ENCODE assay signal across 21 cellular contexts in the genomic region with DNA sequence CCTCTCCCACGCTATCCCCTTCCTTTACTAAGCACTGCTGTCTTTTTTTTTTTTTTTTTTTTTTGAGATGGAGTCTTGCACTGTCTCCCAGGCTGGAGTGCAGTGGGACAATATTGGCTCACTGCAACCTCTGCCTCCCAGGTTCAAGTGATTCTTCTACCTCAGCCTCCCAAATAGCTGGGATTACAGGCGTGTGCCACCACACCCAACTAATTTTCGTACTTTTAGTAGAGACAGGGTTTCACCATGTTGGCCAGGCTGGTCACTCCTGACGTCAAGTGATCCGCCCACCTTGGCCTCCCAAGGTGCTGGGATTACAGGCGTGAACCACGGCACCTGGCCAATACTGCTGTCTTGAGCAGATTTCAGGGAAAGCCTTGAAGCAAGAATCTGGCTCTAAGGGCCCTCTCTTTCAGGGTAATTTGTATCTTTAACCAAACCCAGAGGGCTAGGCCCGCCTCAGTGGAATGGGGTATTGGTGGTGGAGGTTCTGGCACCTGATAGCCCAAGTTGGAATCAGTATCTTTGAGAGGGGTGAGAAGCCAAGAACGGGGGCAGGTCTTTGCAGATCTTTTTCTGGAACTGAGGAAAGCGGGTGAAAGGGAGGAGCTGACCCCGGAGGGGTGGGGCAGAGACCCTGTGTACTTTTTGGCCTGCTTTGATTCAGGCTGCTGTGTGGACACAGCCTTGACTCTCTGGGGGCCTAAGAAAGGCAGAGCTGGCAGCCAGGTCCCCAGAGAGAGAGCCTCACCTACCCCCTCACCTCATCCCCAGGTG. TPM values are rescaled to one million over a fixed set of nuclear protein-coding genes. Genes with fewer than 3 reads are reported as not detected.
A peak's percentile ranks its signal among the peaks of the same experiment; 100 is the strongest.
DNase-seq lines count a peak whose midpoint lies in the region; ATAC-seq and TF ChIP-seq lines count a peak whose summit lies in the region.
"Had no signal": no experiment of that assay in that cellular context is flagged by ENCODE, and none has a peak within 500 bp of the region (broad histone marks: within the 10 kb centered on the region; RNA-seq: fewer than 3 reads in every experiment).

No MANE protein-coding gene starts in this region.

- DNase-seq in activated naive CD4-positive, alpha-beta T cell treated with anti-CD3 and anti-CD28 coated beads for 36 hours = no peak
- DNase-seq in activated naive CD4-positive, alpha-beta T cell treated with anti-CD3 and anti-CD28 coated beads, Interleukin-2, amount 10 ng/mL, durations not matched to agents 7 days and 5 days = no peak
- no peak for DNase-seq in lower lobe of right lung
- DNase-seq in omental fat pad (ENCODE audit: low spot score) = no peak
- peak; percentile 71 for DNase-seq in transverse colon
- DNase-seq in mesendoderm = no peak
- no peak for DNase-seq in activated CD8-positive, alpha-beta memory T cell treated with anti-CD3 and anti-CD28 coated beads, Interleukin-2, amount 50 U/mL, for 4 hours
- no peak for DNase-seq in NCI-H1694 treated with DMSO at 0.1 percent for 48 hours (lab: John Stamatoyannopoulos, UW)
- DNase-seq: 8988T; Caco-2; CD4-positive, CD25-positive, alpha-beta regulatory T cell; H9; Karpas-422; MM.1S; NCI-H1092; NCI-H1436 treated with DMSO at 0.1 percent for 48 hours; NCI-H2029 treated with DMSO at 0.1 percent for 48 hours; NCI-H2171; NCI-H526 treated with DMSO at 0.1 percent for 48 hours; Peyer's patch had no signal

- H3K36me3 Mint-ChIP-seq in activated naive CD4-positive, alpha-beta T cell treated with anti-CD3 and anti-CD28 coated beads for 36 hours (ENCODE audit: low read depth) = no peaks in the 10 kb centered on the region
- no peaks in the 10 kb centered on the region for H3K36me3 Mint-ChIP-seq in activated naive CD4-positive, alpha-beta T cell treated with anti-CD3 and anti-CD28 coated beads, Interleukin-2, amount 10 ng/mL, durations not matched to agents 7 days and 5 days

- no peak overlapping the region for H3K23ac ChIP-seq in mesendoderm (ENCODE audit: low read length)

- no peak overlapping the region for H3K4me3 ChIP-seq in lower lobe of right lung
- H3K4me3 ChIP-seq in transverse colon = no peak overlapping the region
- no peak overlapping the region for H3K4me3 ChIP-seq in mesendoderm (ENCODE audit: low read length)
- H3K4me3 ChIP-seq: Peyer's patch had no signal

- ATAC-seq in lower lobe of right lung = peak in 1 of 2 donors; percentile 15
- peak; percentile 62 for ATAC-seq in omental fat pad (ENCODE audit: low FRiP score)

- H3K9me3 ChIP-seq in lower lobe of right lung (no peaks in the 10 kb centered on the region), transverse colon (no peaks in the 10 kb centered on the region)
- H3K9me3 ChIP-seq: Caco-2, Peyer's patch had no signal

- in situ Hi-C loops in transverse colon (cut with MboI; ENCODE audit: low pct_ligation_motif_present in 1 of 4, low pct_unique_long_range_greater_than_20kb in 1 of 4, low sequenced_read_pairs in 3 of 4) = no loop called here

- peaks cover 35% of the 10 kb centered on the region for H3K4me1 ChIP-seq in lower lobe of right lung
- H3K4me1 ChIP-seq in transverse colon = peaks cover 10 to 50% (median 30%) of the 10 kb centered on the region in 4 donors
- H3K4me1 ChIP-seq in mesendoderm (ENCODE audit: control insufficient read depth, low read depth, low read length) = no peaks in the 10 kb centered on the region

- CTCF ChIA-PET in activated naive CD4-positive, alpha-beta T cell treated with anti-CD3 and anti-CD28 coated beads for 36 hours (lab: Charles Lee) = no interaction called here
- CTCF ChIA-PET in activated naive CD4-positive, alpha-beta T cell treated with anti-CD3 and anti-CD28 coated beads, Interleukin-2, amount 10 ng/mL, durations not matched to agents 7 days and 5 days (lab: Charles Lee) = no interaction called here

- H3K36me3 ChIP-seq in lower lobe of right lung (no peaks in the 10 kb centered on the region), transverse colon (no peaks in the 10 kb centered on the region), mesendoderm (ENCODE audit: control insufficient read depth, insufficient read depth, low read length) (no peaks in the 10 kb centered on the region)
- H3K36me3 ChIP-seq: Peyer's patch had no signal

- no peak overlapping the region for H4K5ac ChIP-seq in mesendoderm (ENCODE audit: low read length)

- no peak overlapping the region for H3K56ac ChIP-seq in mesendoderm (ENCODE audit: low read length)

- no peaks in the 10 kb centered on the region for H3K4me1 Mint-ChIP-seq in activated naive CD4-positive, alpha-beta T cell treated with anti-CD3 and anti-CD28 coated beads for 36 hours (ENCODE audit: low read depth)
- no peaks in the 10 kb centered on the region for H3K4me1 Mint-ChIP-seq in activated naive CD4-positive, alpha-beta T cell treated with anti-CD3 and anti-CD28 coated beads, Interleukin-2, amount 10 ng/mL, durations not matched to agents 7 days and 5 days

- no peak overlapping the region for H3K4me2 ChIP-seq in mesendoderm (ENCODE audit: low read length)

- no peak overlapping the region for H4K8ac ChIP-seq in mesendoderm (ENCODE audit: low read depth, low read length)

- TF ChIP-seq POLR2A in transverse colon (IDR thresholded peaks at IDR 0.05) = no peak

- H2BK15ac ChIP-seq in mesendoderm (replicated peaks; ENCODE audit: low read depth) = no peak overlapping the region

- H3K79me1 ChIP-seq in mesendoderm (ENCODE audit: low read length) = no peaks in the 10 kb centered on the region

- WGBS in transverse colon (ENCODE audit: low coverage in 1 of 2), 2 donors = 71 to 72% methylated on average over 4 to 11 of the region's 11 CpGs
- WGBS in mesendoderm (ENCODE audit: extremely low coverage, insufficient coverage, low lambda C conversion rate) = no CpG with 5 or more reads among the region's 11 CpGs

- H2BK5ac ChIP-seq in mesendoderm (ENCODE audit: low read length) = no peak overlapping the region

- no peaks in the 10 kb centered on the region for H3K9me3 Mint-ChIP-seq in activated naive CD4-positive, alpha-beta T cell treated with anti-CD3 and anti-CD28 coated beads for 36 hours
- no peaks in the 10 kb centered on the region for H3K9me3 Mint-ChIP-seq in activated naive CD4-positive, alpha-beta T cell treated with anti-CD3 and anti-CD28 coated beads, Interleukin-2, amount 10 ng/mL, durations not matched to agents 7 days and 5 days
- H3K9me3 Mint-ChIP-seq: CD4-positive, CD25-positive, alpha-beta regulatory T cell; H9 had no signal

- no peak overlapping the region for H2AK5ac ChIP-seq in mesendoderm (ENCODE audit: low read length)

- intact Hi-C loops in activated naive CD4-positive, alpha-beta T cell treated with anti-CD3 and anti-CD28 coated beads for 36 hours (cut with micrococcal nuclease) = no loop called here
- intact Hi-C loops in lower lobe of right lung (cut with DNase I) = no loop called here
- intact Hi-C loops in transverse colon (cut with DNase I; ENCODE audit: low total_unique reads) = no loop called here

- no peaks in the 10 kb centered on the region for H3K27me3 Mint-ChIP-seq in activated naive CD4-positive, alpha-beta T cell treated with anti-CD3 and anti-CD28 coated beads for 36 hours (ENCODE audit: low read depth)
- H3K27me3 Mint-ChIP-seq in activated naive CD4-positive, alpha-beta T cell treated with anti-CD3 and anti-CD28 coated beads, Interleukin-2, amount 10 ng/mL, durations not matched to agents 7 days and 5 days = peaks cover 6% of the 10 kb centered on the region
- H3K27me3 Mint-ChIP-seq: IgD-negative memory B cell had no signal

- peak overlapping the region; percentile 25 for H3K27ac ChIP-seq in lower lobe of right lung
- peak overlapping the region; percentile 30 to 90 (median 81) for H3K27ac ChIP-seq in transverse colon
- H3K27ac ChIP-seq in mesendoderm (ENCODE audit: low read depth, low read length) = no peak overlapping the region
- H3K27ac ChIP-seq: Peyer's patch had no signal

- no peak overlapping the region for H2BK120ac ChIP-seq in mesendoderm (ENCODE audit: low read depth, low read length)

- H3K27me3 ChIP-seq in lower lobe of right lung (ENCODE audit: low read depth) (no peaks in the 10 kb centered on the region), transverse colon (no peaks in the 10 kb centered on the region), mesendoderm (ENCODE audit: insufficient read depth, low read length, poor library complexity) (no peaks in the 10 kb centered on the region)
- H3K27me3 ChIP-seq: Peyer's patch had no signal

- no peak for TF ChIP-seq EP300 in transverse colon (IDR thresholded peaks at IDR 0.05; ENCODE audit: low read depth)

- H3K79me2 ChIP-seq in mesendoderm (ENCODE audit: control insufficient read depth, insufficient read depth, low read length) = no peaks in the 10 kb centered on the region

- no peak overlapping the region for H3K4me3 Mint-ChIP-seq in activated naive CD4-positive, alpha-beta T cell treated with anti-CD3 and anti-CD28 coated beads for 36 hours
- no peak overlapping the region for H3K4me3 Mint-ChIP-seq in activated naive CD4-positive, alpha-beta T cell treated with anti-CD3 and anti-CD28 coated beads, Interleukin-2, amount 10 ng/mL, durations not matched to agents 7 days and 5 days
- H3K4me3 Mint-ChIP-seq: H9, IgD-negative memory B cell had no signal

- H3K9ac ChIP-seq in mesendoderm (ENCODE audit: low read length) = no peak overlapping the region

- TF ChIP-seq CTCF in lower lobe of right lung (IDR thresholded peaks at IDR 0.05) (no peak), omental fat pad (IDR thresholded peaks at IDR 0.05) (no peak), transverse colon (IDR thresholded peaks at IDR 0.05) (no peak)

- no peak overlapping the region for H3K4ac ChIP-seq in mesendoderm (ENCODE audit: low read depth, low read length)

- H3K27ac Mint-ChIP-seq in activated naive CD4-positive, alpha-beta T cell treated with anti-CD3 and anti-CD28 coated beads for 36 hours = peak overlapping the region; percentile 22
- H3K27ac Mint-ChIP-seq in activated naive CD4-positive, alpha-beta T cell treated with anti-CD3 and anti-CD28 coated beads, Interleukin-2, amount 10 ng/mL, durations not matched to agents 7 days and 5 days = no peak overlapping the region
- H3K27ac Mint-ChIP-seq: CD4-positive, CD25-positive, alpha-beta regulatory T cell; H9; IgD-negative memory B cell had no signal

- H3K18ac ChIP-seq in mesendoderm (ENCODE audit: low read length) = no peak overlapping the region

RNA-seq across cellular contexts. Expression of gene TRIOBP, which starts 37.0 kb away (rescaled TPM):
- total RNA-seq in activated naive CD4-positive, alpha-beta T cell treated with anti-CD3 and anti-CD28 coated beads for 36 hours = 10 to 100 TPM; 17.5 to 18.8 TPM
- total RNA-seq in lower lobe of right lung (78.8 TPM), omental fat pad (100 to 1,000 TPM in 1 of 4 donors, 10 to 100 TPM in 3; 79.2 to 179 (median 82.8) TPM), transverse colon (100 to 1,000 TPM; 121 to 265 (median 129) TPM)
- polyA plus RNA-seq in mesendoderm (2013, experiment 1 of 2) = 23.7 TPM
- 25.5 TPM for polyA plus RNA-seq in mesendoderm (2013, experiment 2 of 2)

RNA-seq across cellular contexts. Expression of gene NOL12, which starts 47.7 kb away (rescaled TPM):
- 10 to 100 TPM; 26.7 to 30.4 TPM for total RNA-seq in activated naive CD4-positive, alpha-beta T cell treated with anti-CD3 and anti-CD28 coated beads for 36 hours
- 23.0 TPM for total RNA-seq in lower lobe of right lung
- 10 to 100 TPM; 16.4 to 34.8 (median 21.4) TPM for total RNA-seq in omental fat pad
- total RNA-seq in transverse colon = 100 to 1,000 TPM in 1 of 4 donors, 10 to 100 TPM in 3; 44.1 to 143 (median 57.2) TPM
- polyA plus RNA-seq in mesendoderm (2013, experiment 1 of 2) = 36.8 TPM
- 36.3 TPM for polyA plus RNA-seq in mesendoderm (2013, experiment 2 of 2)

RNA-seq across cellular contexts. Expression of gene LGALS1, which starts 58.4 kb away (rescaled TPM):
- total RNA-seq in activated naive CD4-positive, alpha-beta T cell treated with anti-CD3 and anti-CD28 coated beads for 36 hours = 10 to 100 TPM; 62.7 to 70.2 TPM
- total RNA-seq in lower lobe of right lung (425 TPM), omental fat pad (1,000 to 10,000 TPM; 1,558 to 2,934 (median 2,167) TPM), transverse colon (100 to 1,000 TPM; 196 to 558 (median 224) TPM)
- 18.5 TPM for polyA plus RNA-seq in mesendoderm (2013, experiment 1 of 2)
- polyA plus RNA-seq in mesendoderm (2013, experiment 2 of 2) = 18.7 TPM
